In genomic region chr11:67520856-67521824, GRCh38 we compare ENCODE assay signal across 19 cellular contexts. TPM values are rescaled to one million over a fixed set of nuclear protein-coding genes. Genes with fewer than 3 reads are reported as not detected.
DNase-seq lines count a peak whose midpoint lies in the region; ATAC-seq, FAIRE-seq and TF ChIP-seq lines count a peak whose summit lies in the region.
"Had no signal": no experiment of that assay in that cellular context is flagged by ENCODE, and none has a peak within 500 bp of the region (broad histone marks: within the 10 kb centered on the region; RNA-seq: fewer than 3 reads in every experiment).

No MANE protein-coding gene starts in this region.

- TF ChIP-seq CTCF in GM10266 (IDR thresholded peaks at IDR 0.05; ENCODE audit: control insufficient read depth, insufficient read depth, low read depth, missing control alignments), result no peak
- no peak for TF ChIP-seq CTCF in HEK293 (tag by site-specific recombination; IDR thresholded peaks at IDR 0.05)
- no peak for TF ChIP-seq CTCF in kidney (IDR thresholded peaks at IDR 0.05; ENCODE audit: borderline replicate concordance, extremely low read depth, insufficient read depth)

- H3K9me3 ChIP-seq in HEK293 (ENCODE audit: control insufficient read depth, insufficient read depth, low read depth, low read length) (no peaks in the 10 kb centered on the region), kidney (ENCODE audit: control insufficient read depth in 1 of 2, low read length in 2 of 2) (no peaks in the 10 kb centered on the region)
- H3K9me3 ChIP-seq: A549, BLaER1 had no signal

- POLR2A ChIA-PET in HEK293 (lab: Yijun Ruan, JAX), result interaction anchor here (0.6 kb wide), 1 partner anchor 178 kb away, joined by 6 read pairs; no protein-coding TSS in a partner anchor

- H3K4me1 ChIP-seq in HEK293 (ENCODE audit: control insufficient read depth, insufficient read depth, low read length) (no peaks in the 10 kb centered on the region), kidney (ENCODE audit: control insufficient read depth in 1 of 2, insufficient read depth in 1 of 2, low read depth in 1 of 2, low read length in 2 of 2) (no peaks in the 10 kb centered on the region)
- H3K4me1 ChIP-seq: A549, BLaER1 had no signal

- H3K27ac ChIP-seq in HEK293 (ENCODE audit: extremely low read depth, low read depth, low read length), result no peak overlapping the region
- H3K27ac ChIP-seq in kidney (ENCODE audit: low read depth in 2 of 2, low read length in 2 of 2), result no peak overlapping the region
- H3K27ac ChIP-seq: A549, BLaER1, GM23248, KMS-11 had no signal

- FAIRE-seq in kidney (lab: Jason Lieb, UNC), result no peak
- FAIRE-seq: A549, GM12891 had no signal

- H3K36me3 ChIP-seq in HEK293 (ENCODE audit: control insufficient read depth in 2 of 2, insufficient read depth in 1 of 2, low read length in 2 of 2) (no peaks in the 10 kb centered on the region), kidney (ENCODE audit: control insufficient read depth in 1 of 2, insufficient read depth in 2 of 2, low read length in 2 of 2) (no peaks in the 10 kb centered on the region)
- H3K36me3 ChIP-seq: BLaER1 had no signal

- CTCF ChIA-PET in HEK293 (lab: Yijun Ruan, JAX), result no interaction called here

- intact Hi-C loops in kidney (cut with DNase I), result no loop called here

- H3K4me3 ChIP-seq in HEK293 (ENCODE audit: low read depth, low read length) (no peak overlapping the region), kidney (ENCODE audit: low read length in 2 of 2) (no peak overlapping the region)
- H3K4me3 ChIP-seq: A549, BLaER1, GM23248 had no signal

- no peak overlapping the region for H3K9ac ChIP-seq in kidney (ENCODE audit: low read length in 2 of 2)
- H3K9ac ChIP-seq: BLaER1, GM23248, KMS-11 had no signal

- DNase-seq in GM10266 (ENCODE audit: extremely low spot score) (peak; percentile 15), kidney (peak; percentile 40), GOT3 (lab: John Stamatoyannopoulos, UW) (no peak)
- DNase-seq in activated CD4-positive, alpha-beta T cell treated with anti-CD3 and anti-CD28 coated beads for 4 hours, result no peak
- DNase-seq: Calu3; CD8-positive, alpha-beta T cell; DMS79 treated with DMSO at 0.1 percent for 48 hours; GF-D8; GM23248; H9 had no signal

- no peak for ATAC-seq in GM19324 (IDR thresholded peaks at IDR 0.05; ENCODE audit: low FRiP score, unreplicated experiment)
- ATAC-seq in GM21515 (IDR thresholded peaks at IDR 0.05; ENCODE audit: unreplicated experiment), result no peak
- ATAC-seq: A549; CD8-positive, alpha-beta T cell had no signal

TF ChIP-seq in HEK293, 187 proteins besides CTCF, POLR2A, EP300 and RAD21:
- no peak for TF ChIP-seq ZBTB11 (tag by site-specific recombination; conservative IDR thresholded peaks at IDR 0.05; ENCODE audit: low read depth)
- no peak for TF ChIP-seq OVOL3 (tag by site-specific recombination; IDR thresholded peaks at IDR 0.05)
- TF ChIP-seq ZNF623 (tag by site-specific recombination; IDR thresholded peaks at IDR 0.05), result peak; percentile 97
- no peak for TF ChIP-seq ZNF174 (tag by site-specific recombination; IDR thresholded peaks at IDR 0.05)
- TF ChIP-seq ZFHX2 (tag by site-specific recombination; conservative IDR thresholded peaks at IDR 0.05), result no peak
- TF ChIP-seq ZNF391 (tag by site-specific recombination; IDR thresholded peaks at IDR 0.05; ENCODE audit: borderline replicate concordance, low read depth), result no peak
- TF ChIP-seq TRIM28 (IDR thresholded peaks at IDR 0.05; ENCODE audit: borderline replicate concordance, low read length), result no peak
- TF ChIP-seq GFI1B (tag by site-specific recombination; IDR thresholded peaks at IDR 0.05), result no peak

RNA-seq across cellular contexts. Expression of gene CABP2, which starts 2.1 kb away (rescaled TPM):
- not detected for total RNA-seq in kidney
- polyA plus RNA-seq in kidney (ENCODE audit: insufficient read depth, low read depth, low replicate concordance), result not detected
- total RNA-seq: Calu3; CD8-positive, alpha-beta T cell; GM23248; H9; LHCN-M2 had no signal
- polyA plus RNA-seq: A549, AG04450, GM23248 had no signal

RNA-seq across cellular contexts. Expression of gene CDK2AP2, which starts 13.2 kb away (rescaled TPM):
- 98.4 TPM for total RNA-seq in kidney
- polyA plus RNA-seq in kidney (ENCODE audit: insufficient read depth, low read depth, low replicate concordance), result 188 TPM

RNA-seq across cellular contexts. Expression of gene PITPNM1, which starts 16.0 kb away (rescaled TPM):
- total RNA-seq in kidney, result 74.7 TPM
- polyA plus RNA-seq in kidney (ENCODE audit: insufficient read depth, low read depth, low replicate concordance), result 19.3 TPM

RNA-seq across cellular contexts. Expression of gene AIP, which starts 38.3 kb away (rescaled TPM):
- 61.5 TPM for total RNA-seq in kidney
- polyA plus RNA-seq in kidney (ENCODE audit: insufficient read depth, low read depth, low replicate concordance), result 135 TPM

RNA-seq across cellular contexts. Expression of gene TMEM134, which starts 52.1 kb away (rescaled TPM):
- total RNA-seq in kidney, result 65.5 TPM
- 127 TPM for polyA plus RNA-seq in kidney (ENCODE audit: insufficient read depth, low read depth, low replicate concordance)

Comparison
In these comparisons a context has a peak if more than half of its experiments do, and no peak if none do; other contexts are left out.
1. DNase-seq: peak in GM10266 (single experiment) and kidney (single experiment); none in GOT3 (single experiment) and activated CD4-positive, alpha-beta T cell treated with anti-CD3 and anti-CD28 coated beads for 4 hours (0 of 2).